Comparison of ENCODE assay signal across 8 cellular contexts in genomic region chr14:34713122-34713680, GRCh38. TPM values are rescaled to one million over a fixed set of nuclear protein-coding genes. Genes with fewer than 3 reads are reported as not detected.
A peak's percentile ranks its signal among the peaks of the same experiment; 100 is the strongest.
DNase-seq lines count a peak whose midpoint lies in the region; ATAC-seq and TF ChIP-seq lines count a peak whose summit lies in the region.

No MANE protein-coding gene starts in this region.

- no peaks in the 10 kb centered on the region for H3K27me3 ChIP-seq in heart right ventricle
- no peaks in the 10 kb centered on the region for H3K27me3 ChIP-seq in breast epithelium
- H3K27me3 ChIP-seq in vagina = no peaks in the 10 kb centered on the region

- H3K4me3 ChIP-seq in heart right ventricle (peak overlapping the region in 9 of 10 donors; percentile 78 to 94 (median 88)), breast epithelium (peak overlapping the region; percentile 71 to 96 (median 80)), mesodermal cell (ENCODE audit: extremely low read depth, insufficient read depth, low read length, poor library complexity, severe bottlenecking) (peak overlapping the region; percentile 76), vagina (peak overlapping the region; percentile 81)

- no peak for DNase-seq in heart right ventricle
- no peak for DNase-seq in left ventricle myocardium superior
- DNase-seq in breast epithelium (ENCODE audit: low spot score in 2 of 2) = no peak
- no peak for DNase-seq in vagina (ENCODE audit: extremely low spot score in 2 of 2)
- DNase-seq in G401 (ENCODE audit: low spot score) = no peak
- no peak for DNase-seq in D341Med (ENCODE audit: low spot score)
- no peak for DNase-seq in SIG-M5 (lab: John Stamatoyannopoulos, UW)

- H3K27ac ChIP-seq in heart right ventricle = peak overlapping the region in 9 of 10 donors; percentile 94 to 100 (median 98)
- peak overlapping the region; percentile 96 to 98 for H3K27ac ChIP-seq in breast epithelium
- H3K27ac ChIP-seq in mesodermal cell (ENCODE audit: low read depth, low read length, severe bottlenecking) = peak overlapping the region; percentile 74
- peak overlapping the region; percentile 96 for H3K27ac ChIP-seq in vagina

- TF ChIP-seq POLR2A in breast epithelium (IDR thresholded peaks at IDR 0.05) (no peak), vagina (IDR thresholded peaks at IDR 0.05) (no peak)

- no peak for TF ChIP-seq CTCF in heart right ventricle (IDR thresholded peaks at IDR 0.05)
- no peak for TF ChIP-seq CTCF in breast epithelium (IDR thresholded peaks at IDR 0.05)
- TF ChIP-seq CTCF in vagina (IDR thresholded peaks at IDR 0.05) = no peak

- 27 to 39% methylated on average over 6 of the region's 6 CpGs for WGBS in heart right ventricle, 2 donors
- WGBS in mesodermal cell (ENCODE audit: insufficient coverage in 2 of 2), 2 experiments = 77 to 92% methylated on average over 5 to 6 of the region's 6 CpGs

- H3K36me3 ChIP-seq in heart right ventricle (peaks cover 0 to 27% (median 4%) of the 10 kb centered on the region in 9 donors), breast epithelium (no peaks in the 10 kb centered on the region), mesodermal cell (ENCODE audit: control insufficient read depth, insufficient read depth, low read length) (peaks cover 27% of the 10 kb centered on the region), vagina (peaks cover 0 to 5% of the 10 kb centered on the region in 2 donors)

- in situ Hi-C loops in G401 (cut with HindIII; ENCODE audit: low sequenced_read_pairs) = no loop called here

- intact Hi-C loops in heart right ventricle (cut with DNase I) (loop anchor here in 2 of 10 donors (5.0 to 10.0 kb wide), 2 partner anchors 81 to 778 kb away; partner anchors contain the start of gene SNX6 (in 1 of the 2)), left ventricle myocardium superior (cut with micrococcal nuclease) (no loop called here), breast epithelium (cut with DNase I; ENCODE audit: low total_unique reads) (no loop called here), vagina (cut with DNase I) (no loop called here)

- H3K9me3 ChIP-seq in heart right ventricle (no peaks in the 10 kb centered on the region), breast epithelium (no peaks in the 10 kb centered on the region), mesodermal cell (ENCODE audit: control insufficient read depth, low read length) (no peaks in the 10 kb centered on the region), vagina (no peaks in the 10 kb centered on the region)

- H3K4me1 ChIP-seq in heart right ventricle (peaks cover 0 to 56% (median 38%) of the 10 kb centered on the region in 9 donors), breast epithelium (peaks cover 0 to 8% of the 10 kb centered on the region in 2 donors), mesodermal cell (ENCODE audit: control insufficient read depth, insufficient read depth, low read length, poor library complexity, severe bottlenecking) (peaks cover 8% of the 10 kb centered on the region), vagina (peaks cover 25% of the 10 kb centered on the region)

- no peak for ATAC-seq in heart right ventricle
- no peak for ATAC-seq in left ventricle myocardium superior

RNA-seq across cellular contexts. Expression of gene CFL2, which starts 1.2 kb away (rescaled TPM):
- total RNA-seq in heart right ventricle = 100 to 1,000 TPM; 345 to 918 (median 571) TPM
- polyA plus RNA-seq in heart right ventricle = 100 to 1,000 TPM; 154 to 542 TPM
- total RNA-seq in left ventricle myocardium superior = 414 TPM
- 10 to 100 TPM; 28.8 to 75.2 (median 34.4) TPM for total RNA-seq in breast epithelium
- 57.5 TPM for polyA plus RNA-seq in mesodermal cell (2013, experiment 1 of 2)
- 73.5 TPM for polyA plus RNA-seq in mesodermal cell (2013, experiment 2 of 2)
- 67.8 TPM for total RNA-seq in vagina
- total RNA-seq in G401 (2014; rRNA removed; shearing (Covaris generic)) = 50.6 and 61.0 TPM in 2 replicates
